ENCODE assay signal across 8 cellular contexts in genomic region chr11:16603890-16604783, GRCh38.
DNase-seq lines count a peak whose midpoint lies in the region; ATAC-seq lines count a peak whose summit lies in the region.

No MANE protein-coding gene starts in this region.

- H3K4me1 ChIP-seq in ACC112 (ENCODE audit: control insufficient read depth, insufficient read depth, low read length, unreplicated experiment) (no peaks in the 10 kb centered on the region), stomach smooth muscle (ENCODE audit: control insufficient read depth, insufficient read depth, low read length) (peaks cover 39% of the 10 kb centered on the region)

- H3K36me3 ChIP-seq in ACC112 (ENCODE audit: insufficient read depth, low read length) (no peaks in the 10 kb centered on the region), stomach smooth muscle (ENCODE audit: control insufficient read depth in 2 of 2, insufficient read depth in 2 of 2, low read length in 2 of 2) (no peaks in the 10 kb centered on the region)

- H3K9me3 ChIP-seq in stomach smooth muscle (ENCODE audit: control insufficient read depth in 2 of 2, low read length in 2 of 2) = no peaks in the 10 kb centered on the region

- no peak for ATAC-seq in GM19035 (IDR thresholded peaks at IDR 0.05; ENCODE audit: unreplicated experiment)

- H3K27me3 ChIP-seq in ACC112 (ENCODE audit: insufficient read depth, low read length) (peaks cover 92% of the 10 kb centered on the region), layer of hippocampus (ENCODE audit: control insufficient read depth, insufficient read depth, low read length) (peaks cover 33% of the 10 kb centered on the region), stomach smooth muscle (ENCODE audit: control insufficient read depth in 1 of 2, insufficient read depth in 2 of 2, low read length in 2 of 2) (peaks cover 34 to 74% of the 10 kb centered on the region in 2 donors)

- H3K4me3 ChIP-seq in ACC112 (ENCODE audit: low read depth, low read length) = peak overlapping the region; percentile 73
- peak overlapping the region; percentile 74 to 79 for H3K4me3 ChIP-seq in stomach smooth muscle (ENCODE audit: low read length in 2 of 2)

- DNase-seq in HUDEP-2 (lab: John Stamatoyannopoulos, UW; ENCODE audit: unreplicated experiment in 76 of 76) (peak in 48 of 76 experiments; percentile 12 to 82 (median 53)), caudate nucleus (lab: John Stamatoyannopoulos, UW) (peak in 7 of 61 donors; percentile 19 to 40 (median 27)), NCI-H1930 (lab: John Stamatoyannopoulos, UW) (no peak)
- DNase-seq in effector CD8-positive, alpha-beta T cell (lab: John Stamatoyannopoulos, UW) = no peak

- H3K79me2 ChIP-seq in ACC112 (ENCODE audit: control insufficient read depth, insufficient read depth, low read length, unreplicated experiment) = no peaks in the 10 kb centered on the region

- peak overlapping the region; percentile 29 to 66 for H3K9ac ChIP-seq in stomach smooth muscle (ENCODE audit: low read length in 2 of 2)

- no peak overlapping the region for H3K27ac ChIP-seq in ACC112 (ENCODE audit: low read depth, low read length)
- peak overlapping the region; percentile 89 for H3K27ac ChIP-seq in caudate nucleus (ENCODE audit: low read depth, low read length)
- peak overlapping the region; percentile 84 for H3K27ac ChIP-seq in layer of hippocampus (ENCODE audit: low read depth, low read length)
- H3K27ac ChIP-seq in stomach smooth muscle (ENCODE audit: low read length) = peak overlapping the region; percentile 13

- peak overlapping the region; percentile 44 for H2AFZ ChIP-seq in ACC112 (ENCODE audit: low read length, unreplicated experiment)

Comparison
In these comparisons a context has a peak if more than half of its experiments do, and no peak if none do; other contexts are left out.
1. DNase-seq: peak in HUDEP-2 (48 of 76); none in effector CD8-positive, alpha-beta T cell (single experiment) and NCI-H1930 (0 of 2).